Comparison of ENCODE assay signal across 33 cellular contexts in the genomic region with DNA sequence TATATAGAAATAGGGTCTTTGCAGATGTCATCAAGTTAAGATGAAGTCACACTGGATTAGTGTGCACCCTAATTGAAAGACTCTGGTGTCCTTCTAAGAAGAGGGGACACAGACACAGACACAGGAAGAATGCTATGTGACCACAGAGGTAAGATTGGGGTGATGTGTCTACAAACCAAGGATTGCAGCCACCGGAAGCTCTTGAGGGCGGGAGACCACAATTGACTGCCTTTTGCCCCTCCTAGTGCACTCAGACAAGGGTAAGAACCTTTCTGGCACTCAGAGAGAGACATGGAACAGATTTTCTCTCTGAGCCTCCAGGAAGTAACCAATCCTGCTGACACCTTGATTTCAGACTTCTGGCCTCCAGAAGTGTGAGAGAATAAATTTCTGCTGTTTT.
"Had no signal": no experiment of that assay in that cellular context is flagged by ENCODE, and none has a peak within 500 bp of the region (broad histone marks: within the 10 kb centered on the region; RNA-seq: fewer than 3 reads in every experiment).

No MANE protein-coding gene starts in this region.

- H3K9me3 Mint-ChIP-seq: activated B cell treated with CpG ODN at 0.5 μM for 24 hours; activated CD4-positive, alpha-beta memory T cell treated with anti-CD3 and anti-CD28 coated beads for 36 hours; activated CD4-positive, alpha-beta T cell treated with anti-CD3 and anti-CD28 coated beads, Interleukin-2, amount 10 ng/mL, durations not matched to agents 24 days and 14 days; activated CD8-positive, alpha-beta T cell treated with anti-CD3 and anti-CD28 coated beads for 36 hours; activated naive CD4-positive, alpha-beta T cell treated with anti-CD3 and anti-CD28 coated beads for 36 hours; activated naive CD4-positive, alpha-beta T cell treated with anti-CD3 and anti-CD28 coated beads, Interleukin-2, amount 50 U/mL, for 72 hours; activated naive CD8-positive, alpha-beta T cell treated with anti-CD3 and anti-CD28 coated beads for 36 hours; activated T-cell treated with anti-CD3 and anti-CD28 coated beads, Interleukin-2, amount 50 U/mL, for 4 hours; activated T-cell treated with anti-CD3 and anti-CD28 coated beads, Interleukin-2, amount 50 U/mL, for 72 hours; activated T-helper 1 cell treated with anti-CD3 and anti-CD28 coated beads, Interleukin-12 subunit alpha, Interleukin-12 subunit beta, Interleukin-2, Interleukin-4 antibody, amounts not matched to agents 30 ng/mL and 10 ng/mL and 1 ng/mL, durations not matched to agents 14 hours and 24 hours and 36 hours; activated T-helper 17 cell treated with anti-CD3 and anti-CD28 coated beads, Interleukin-2, amount 50 U/mL, for 72 hours; T-helper 2 cell treated with Interferon-gamma antibody and Interleukin-4, amounts not matched to agents 5 μg/mL and 100 μg/mL, for 36 hours had no signal

- DNase-seq: activated B cell treated with CpG ODN at 0.5 μM for 24 hours; activated CD4-positive, alpha-beta memory T cell treated with anti-CD3 and anti-CD28 coated beads for 36 hours; activated CD4-positive, alpha-beta T cell treated with anti-CD3 and anti-CD28 coated beads for 4 hours; activated CD4-positive, alpha-beta T cell treated with anti-CD3 and anti-CD28 coated beads, Interleukin-2, amount 10 ng/mL, durations not matched to agents 24 days and 14 days; activated CD4-positive, alpha-beta T cell treated with anti-CD3 and anti-CD28 coated beads, Interleukin-2, amount 50 U/mL, for 1 hour; activated CD4-positive, alpha-beta T cell treated with anti-CD3 and anti-CD28 coated beads, Interleukin-2, amount 50 U/mL, for 4 hours; activated CD4-positive, CD25-positive, alpha-beta regulatory T cell treated with anti-CD3 and anti-CD28 coated beads, Interleukin-2, amount 50 U/mL, for 72 hours; activated CD8-positive, alpha-beta T cell treated with anti-CD3 and anti-CD28 coated beads for 36 hours; activated effector memory CD4-positive, alpha-beta T cell treated with anti-CD3 and anti-CD28 coated beads, Interleukin-2, amount 50 U/mL, for 16 hours; activated gamma-delta T cell treated with Interleukin-2 at 50 U/mL for 16 hours; activated naive CD4-positive, alpha-beta T cell; activated naive CD4-positive, alpha-beta T cell treated with anti-CD3 and anti-CD28 coated beads for 36 hours; activated naive CD4-positive, alpha-beta T cell treated with anti-CD3 and anti-CD28 coated beads, Interleukin-2, amount 50 U/mL, for 16 hours; activated naive CD8-positive, alpha-beta T cell treated with anti-CD3 and anti-CD28 coated beads for 36 hours; activated T-cell treated with anti-CD3 and anti-CD28 coated beads for 4 hours; activated T-cell treated with anti-CD3 and anti-CD28 coated beads, Interleukin-2, amount 50 U/mL, for 1 hour; activated T-cell treated with anti-CD3 and anti-CD28 coated beads, Interleukin-2, amount 50 U/mL, for 4 hours; activated T-cell treated with anti-CD3 and anti-CD28 coated beads, Interleukin-2, amount 50 U/mL, for 72 hours; adrenal gland; amniotic stem cell; aorta; body of pancreas; brain microvascular endothelial cell; central memory CD4-positive, alpha-beta T cell; colonic mucosa; T-helper 2 cell; T-helper 9 cell had no signal

- H3K36me3 ChIP-seq: adrenal gland, brain microvascular endothelial cell, breast epithelium, colonic mucosa had no signal

- H3K4me3 Mint-ChIP-seq: activated B cell treated with CpG ODN at 0.5 μM for 24 hours; activated CD4-positive, alpha-beta memory T cell treated with anti-CD3 and anti-CD28 coated beads for 36 hours; activated CD4-positive, alpha-beta T cell treated with anti-CD3 and anti-CD28 coated beads, Interleukin-2, amount 10 ng/mL, durations not matched to agents 24 days and 14 days; activated CD8-positive, alpha-beta T cell treated with anti-CD3 and anti-CD28 coated beads for 36 hours; activated naive CD4-positive, alpha-beta T cell treated with anti-CD3 and anti-CD28 coated beads for 36 hours; activated naive CD8-positive, alpha-beta T cell treated with anti-CD3 and anti-CD28 coated beads for 36 hours; activated T-cell treated with anti-CD3 and anti-CD28 coated beads, Interleukin-2, amount 50 U/mL, for 4 hours; activated T-cell treated with anti-CD3 and anti-CD28 coated beads, Interleukin-2, amount 50 U/mL, for 72 hours; activated T-helper 1 cell treated with anti-CD3 and anti-CD28 coated beads, Interleukin-12 subunit alpha, Interleukin-12 subunit beta, Interleukin-2, Interleukin-4 antibody, amounts not matched to agents 30 ng/mL and 10 ng/mL and 1 ng/mL, durations not matched to agents 14 hours and 24 hours and 36 hours; activated T-helper 17 cell treated with anti-CD3 and anti-CD28 coated beads, Interleukin-2, amount 50 U/mL, for 72 hours; T-helper 2 cell treated with Interferon-gamma antibody and Interleukin-4, amounts not matched to agents 5 μg/mL and 100 μg/mL, for 36 hours had no signal

- H3K4me1 Mint-ChIP-seq: activated B cell treated with CpG ODN at 0.5 μM for 24 hours; activated CD4-positive, alpha-beta T cell treated with anti-CD3 and anti-CD28 coated beads, Interleukin-2, amount 10 ng/mL, durations not matched to agents 24 days and 14 days; activated naive CD8-positive, alpha-beta T cell treated with anti-CD3 and anti-CD28 coated beads for 36 hours; activated T-helper 17 cell treated with anti-CD3 and anti-CD28 coated beads, Interleukin-2, amount 50 U/mL, for 72 hours had no signal

- H3K27ac Mint-ChIP-seq: activated B cell treated with CpG ODN at 0.5 μM for 24 hours; activated CD4-positive, alpha-beta memory T cell treated with anti-CD3 and anti-CD28 coated beads for 36 hours; activated CD4-positive, alpha-beta T cell treated with anti-CD3 and anti-CD28 coated beads, Interleukin-2, amount 10 ng/mL, durations not matched to agents 24 days and 14 days; activated CD8-positive, alpha-beta T cell treated with anti-CD3 and anti-CD28 coated beads for 36 hours; activated naive CD4-positive, alpha-beta T cell treated with anti-CD3 and anti-CD28 coated beads for 36 hours; activated naive CD4-positive, alpha-beta T cell treated with anti-CD3 and anti-CD28 coated beads, Interleukin-2, amount 50 U/mL, for 72 hours; activated naive CD8-positive, alpha-beta T cell treated with anti-CD3 and anti-CD28 coated beads for 36 hours; activated T-cell treated with anti-CD3 and anti-CD28 coated beads, Interleukin-2, amount 50 U/mL, for 72 hours; activated T-helper 1 cell treated with anti-CD3 and anti-CD28 coated beads, Interleukin-12 subunit alpha, Interleukin-12 subunit beta, Interleukin-2, Interleukin-4 antibody, amounts not matched to agents 30 ng/mL and 10 ng/mL and 1 ng/mL, durations not matched to agents 14 hours and 24 hours and 36 hours; activated T-helper 17 cell treated with anti-CD3 and anti-CD28 coated beads, Interleukin-2, amount 50 U/mL, for 72 hours; T-helper 2 cell treated with Interferon-gamma antibody and Interleukin-4, amounts not matched to agents 5 μg/mL and 100 μg/mL, for 36 hours had no signal

- H3K27me3 ChIP-seq: adrenal gland, body of pancreas, brain microvascular endothelial cell, colonic mucosa had no signal

- H3K4me3 ChIP-seq: adrenal gland, body of pancreas, breast epithelium, colonic mucosa had no signal

- H3K9me3 ChIP-seq: adrenal gland, body of pancreas, breast epithelium, colonic mucosa had no signal

- H3K4me1 ChIP-seq: adrenal gland, body of pancreas, breast epithelium, colonic mucosa had no signal

- H3K36me3 Mint-ChIP-seq: activated CD4-positive, alpha-beta memory T cell treated with anti-CD3 and anti-CD28 coated beads for 36 hours; activated naive CD4-positive, alpha-beta T cell treated with anti-CD3 and anti-CD28 coated beads, Interleukin-2, amount 50 U/mL, for 72 hours; activated naive CD8-positive, alpha-beta T cell treated with anti-CD3 and anti-CD28 coated beads for 36 hours had no signal

- H3K27ac ChIP-seq: adrenal gland, body of pancreas, brain microvascular endothelial cell, breast epithelium, colonic mucosa, VCaP had no signal
